Comparison of ENCODE assay signal across 11 cellular contexts in genomic region chr16:88593910-88594309, GRCh38. TPM values are rescaled to one million over a fixed set of nuclear protein-coding genes. Genes with fewer than 3 reads are reported as not detected.
DNase-seq lines count a peak whose midpoint lies in the region; ATAC-seq and TF ChIP-seq lines count a peak whose summit lies in the region.
"Had no signal": no experiment of that assay in that cellular context is flagged by ENCODE, and none has a peak within 500 bp of the region (broad histone marks: within the 10 kb centered on the region; RNA-seq: fewer than 3 reads in every experiment).

No MANE protein-coding gene starts in this region.

- DNase-seq in dorsolateral prefrontal cortex (no peak), nephron progenitor cell (peak; percentile 24), lower lobe of right lung (no peak), NCI-H2081 treated with DMSO at 0.1 percent for 48 hours (lab: John Stamatoyannopoulos, UW) (no peak), SHP77 treated with DMSO at 0.1 percent for 48 hours (lab: John Stamatoyannopoulos, UW) (no peak)
- DNase-seq: DMS53, GF-D8, GM23248, IMR-90 had no signal

- H3K9me3 ChIP-seq in lower lobe of right lung = no peaks in the 10 kb centered on the region
- H3K9me3 ChIP-seq: A549 had no signal

- peaks cover 23% of the 10 kb centered on the region for H3K4me1 Mint-ChIP-seq in nephron progenitor cell

- TF ChIP-seq CTCF in dorsolateral prefrontal cortex (IDR thresholded peaks at IDR 0.05 in 54 of 56, conservative IDR thresholded peaks at IDR 0.05 in 2 of 56; ENCODE audit: low read depth in 1 of 56, partially characterized antibody in 56 of 56) = no peak
- TF ChIP-seq CTCF in nephron progenitor cell (IDR thresholded peaks at IDR 0.05) = no peak
- TF ChIP-seq CTCF in lower lobe of right lung (IDR thresholded peaks at IDR 0.05) = no peak

- peak overlapping the region; percentile 24 for H3K27ac ChIP-seq in angular gyrus (ENCODE audit: low read depth, low read length)
- peak overlapping the region in 58 of 59 donors; percentile 2 to 96 (median 80) for H3K27ac ChIP-seq in dorsolateral prefrontal cortex
- H3K27ac ChIP-seq in lower lobe of right lung = no peak overlapping the region
- H3K27ac ChIP-seq: A549, GM23248 had no signal

- no peak overlapping the region for H3K4me3 Mint-ChIP-seq in nephron progenitor cell

- peaks cover 44% of the 10 kb centered on the region for H3K36me3 ChIP-seq in lower lobe of right lung

- H3K4me3 ChIP-seq in dorsolateral prefrontal cortex = peak overlapping the region in 23 of 59 donors; percentile 4 to 42 (median 23)
- no peak overlapping the region for H3K4me3 ChIP-seq in lower lobe of right lung
- H3K4me3 ChIP-seq: A549, GM23248 had no signal

- peaks cover 59% of the 10 kb centered on the region for H3K36me3 Mint-ChIP-seq in nephron progenitor cell (ENCODE audit: low read depth)

- intact Hi-C loops in dorsolateral prefrontal cortex (cut with DNase I) (loop anchor here in 1 of 2 donors (10.0 kb wide), 1 partner anchor 121 kb away; no protein-coding TSS in a partner anchor), lower lobe of right lung (cut with DNase I) (no loop called here)

- no peak overlapping the region for H3K27ac Mint-ChIP-seq in nephron progenitor cell

- no peaks in the 10 kb centered on the region for H3K27me3 Mint-ChIP-seq in nephron progenitor cell (ENCODE audit: low read depth, poor library complexity)

- no peaks in the 10 kb centered on the region for H3K27me3 ChIP-seq in dorsolateral prefrontal cortex
- no peaks in the 10 kb centered on the region for H3K27me3 ChIP-seq in lower lobe of right lung (ENCODE audit: low read depth)

- peaks cover 8% of the 10 kb centered on the region for H3K4me1 ChIP-seq in lower lobe of right lung
- H3K4me1 ChIP-seq: A549 had no signal

- no peak for ATAC-seq in lower lobe of right lung

- no peaks in the 10 kb centered on the region for H3K9me3 Mint-ChIP-seq in nephron progenitor cell

RNA-seq across cellular contexts. Expression of gene ZC3H18, which starts 23.7 kb away (rescaled TPM):
- total RNA-seq in dorsolateral prefrontal cortex (10 to 100 TPM; 29.2 to 64.6 (median 46.8) TPM), lower lobe of right lung (49.2 TPM)

RNA-seq across cellular contexts. Expression of gene IL17C, which starts 44.5 kb away (rescaled TPM):
- under 1 TPM in 2 of 120 experiments, not detected in 118; 0.47 to 0.80 TPM for total RNA-seq in dorsolateral prefrontal cortex
- not detected for total RNA-seq in lower lobe of right lung
- total RNA-seq: GM23248, IMR-90 had no signal

RNA-seq across cellular contexts. Expression of gene CYBA, which starts 56.9 kb away (rescaled TPM):
- total RNA-seq in dorsolateral prefrontal cortex (10 to 100 TPM in 119 of 120 experiments, 1 to 10 TPM in 1; 8.7 to 94.0 (median 30.1) TPM), lower lobe of right lung (371 TPM)
